In the genomic region with DNA sequence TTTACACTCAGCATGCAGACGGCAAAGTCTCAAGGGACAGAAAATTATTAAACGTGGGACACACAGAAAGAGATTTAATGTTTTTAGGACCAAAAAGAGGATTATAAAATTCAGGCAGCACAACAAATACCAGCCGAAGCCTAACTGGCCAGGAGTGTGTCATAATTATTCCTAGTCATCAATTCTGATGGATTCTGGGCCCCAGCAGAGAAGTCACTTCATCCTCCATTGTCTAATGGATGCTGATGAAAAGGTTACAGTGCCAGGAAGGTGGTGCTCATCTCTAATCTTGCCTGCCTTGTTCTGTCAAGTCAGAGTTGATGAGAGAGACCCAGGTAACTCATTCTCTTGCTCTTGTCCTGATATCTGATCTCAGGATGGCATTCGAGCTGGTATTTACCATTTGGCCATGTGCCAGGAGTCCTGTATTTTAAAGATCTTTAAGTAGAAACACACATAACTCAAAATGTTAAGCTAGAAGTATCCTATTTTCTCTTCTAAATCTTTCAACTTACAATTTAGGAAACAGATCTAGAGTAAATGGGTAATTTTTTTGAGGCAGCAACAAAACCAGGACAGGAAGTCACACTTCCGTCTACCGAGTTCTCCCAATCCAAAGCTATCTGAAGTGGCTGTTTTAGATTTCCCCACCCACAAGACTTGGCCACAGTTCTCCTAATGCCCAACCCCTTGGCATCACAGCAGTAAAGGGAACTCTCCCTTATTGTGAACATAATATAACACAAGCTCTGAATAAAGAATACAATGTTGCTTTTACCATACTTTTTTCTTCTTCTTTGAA, we compare ENCODE assay signal across 8 cellular contexts. TPM values are rescaled to one million over a fixed set of nuclear protein-coding genes. Genes with fewer than 3 reads are reported as not detected.
DNase-seq lines count a peak whose midpoint lies in the region; ATAC-seq and TF ChIP-seq lines count a peak whose summit lies in the region.

No MANE protein-coding gene starts in this region.

- no peaks in the 10 kb centered on the region for H3K36me3 Mint-ChIP-seq in brain

- H3K4me3 Mint-ChIP-seq in brain: peak overlapping the region in 2 of 5 experiments; percentile 35 to 52

- H3K27me3 Mint-ChIP-seq in brain: no peaks in the 10 kb centered on the region

- WGBS in prostate gland: 25% methylated on average over 6 of the region's 6 CpGs

- H3K27me3 ChIP-seq in prostate gland (replicated peaks; ENCODE audit: insufficient read depth): no peaks in the 10 kb centered on the region

- intact Hi-C loops in prostate gland (cut with DNase I): no loop called here

- H3K27ac ChIP-seq in prostate gland: peak overlapping the region in 1 of 2 donors; percentile 41

- ATAC-seq in GM21423 (IDR thresholded peaks at IDR 0.05; ENCODE audit: unreplicated experiment) (peak; percentile 77), HG02571 (IDR thresholded peaks at IDR 0.05; ENCODE audit: unreplicated experiment) (no peak), HG02852 (IDR thresholded peaks at IDR 0.05; ENCODE audit: unreplicated experiment) (no peak)
- ATAC-seq in activated CD4-positive, CD25-positive, alpha-beta regulatory T cell treated with anti-CD3 and anti-CD28 coated beads, Interleukin-2, amount 50 U/mL, for 24 hours: no peak

- no peaks in the 10 kb centered on the region for H3K9me3 ChIP-seq in prostate gland

- TF ChIP-seq CTCF in NB4 (IDR thresholded peaks at IDR 0.05; ENCODE audit: low read depth, low read length): no peak
- TF ChIP-seq CTCF in brain (conservative IDR thresholded peaks at IDR 0.05): no peak
- TF ChIP-seq CTCF in prostate gland (IDR thresholded peaks at IDR 0.05): no peak

- H3K4me3 ChIP-seq in NB4 (ENCODE audit: low read depth, low read length) (no peak overlapping the region), prostate gland (no peak overlapping the region)

- DNase-seq in NB4 (ENCODE audit: low read depth) (peak; percentile 18), prostate gland (ENCODE audit: low spot score) (peak; percentile 42)
- DNase-seq in activated T-cell treated with anti-CD3 and anti-CD28 coated beads, Interleukin-2, amount 50 U/mL, for 48 hours: no peak

- H3K27ac Mint-ChIP-seq in brain: peak overlapping the region in 4 of 5 experiments; percentile 18 to 98 (median 60)

- TF ChIP-seq POLR2A in NB4 (IDR thresholded peaks at IDR 0.05; ENCODE audit: extremely low read depth, insufficient read length) (no peak), prostate gland (IDR thresholded peaks at IDR 0.05) (no peak)

- no peaks in the 10 kb centered on the region for H3K4me1 ChIP-seq in prostate gland (replicated peaks)

- no peaks in the 10 kb centered on the region for H3K9me3 Mint-ChIP-seq in brain

- H3K4me1 Mint-ChIP-seq in brain: peaks cover 38% of the 10 kb centered on the region

- H3K36me3 ChIP-seq in prostate gland: no peaks in the 10 kb centered on the region

RNA-seq across cellular contexts. Expression of a gene that starts 50.0 kb away (rescaled TPM):
- polyA plus RNA-seq in brain (ENCODE audit: insufficient read depth, low read depth, low replicate concordance): 1.1 TPM
- total RNA-seq in prostate gland: 1 to 10 TPM; 3.2 to 4.2 TPM

RNA-seq across cellular contexts. Expression of a gene that starts 50.1 kb away (rescaled TPM):
- 10.9 TPM for polyA plus RNA-seq in brain (ENCODE audit: insufficient read depth, low read depth, low replicate concordance)
- total RNA-seq in prostate gland: 10 to 100 TPM; 16.0 to 23.7 TPM

Comparison
In these comparisons a context has a peak if more than half of its experiments do, and no peak if none do; other contexts are left out.
1. DNase-seq: peak in NB4 (single experiment) and prostate gland (single experiment); none in activated T-cell treated with anti-CD3 and anti-CD28 coated beads, Interleukin-2, amount 50 U/mL, for 48 hours (0 of 2).